Comparison of ENCODE assay signal across 22 cellular contexts in genomic region chr3:194812177-194812576, GRCh38.
"Had no signal": no experiment of that assay in that cellular context is flagged by ENCODE, and none has a peak within 500 bp of the region (broad histone marks: within the 10 kb centered on the region; RNA-seq: fewer than 3 reads in every experiment).

No MANE protein-coding gene starts in this region.

- H3K36me3 Mint-ChIP-seq: IgD-negative memory B cell had no signal

- H3K27me3 ChIP-seq: SJSA1 had no signal

- H3K4me3 ChIP-seq: K562, SJSA1, SK-N-MC had no signal

- H3K9me3 ChIP-seq: SJSA1 had no signal

- H3K27ac Mint-ChIP-seq: IgD-negative memory B cell had no signal

- H3K27ac ChIP-seq: KMS-11, SJSA1, SK-N-MC had no signal

- H3K9me3 Mint-ChIP-seq: IgD-negative memory B cell had no signal

- H3K36me3 ChIP-seq: SJSA1 had no signal

- DNase-seq: Kasumi-1, MM.1S, NCI-H1092 treated with DMSO at 0.1 percent for 48 hours, NCI-H1436, NCI-H187, NCI-H2029, NCI-H2081 treated with DMSO at 0.1 percent for 48 hours, NCI-H2171, NCI-H226, NCI-H446, NCI-H510A, NCI-H524 treated with DMSO at 0.1 percent for 48 hours, NCI-H69, NCI-H774, Right ventricle myocardium superior, RPMI8226, SIG-M5 had no signal
